In genomic region chr5:670396-671270, GRCh38 we compare ENCODE assay signal across 12 cellular contexts. TPM values are rescaled to one million over a fixed set of nuclear protein-coding genes. Genes with fewer than 3 reads are reported as not detected.
A peak's percentile ranks its signal among the peaks of the same experiment; 100 is the strongest.
DNase-seq lines count a peak whose midpoint lies in the region; TF ChIP-seq lines count a peak whose summit lies in the region.
"Had no signal": no experiment of that assay in that cellular context is flagged by ENCODE, and none has a peak within 500 bp of the region (broad histone marks: within the 10 kb centered on the region; RNA-seq: fewer than 3 reads in every experiment).

No MANE protein-coding gene starts in this region.

- H3K27me3 Mint-ChIP-seq in activated naive CD4-positive, alpha-beta T cell treated with anti-CD3 and anti-CD28 coated beads, Interleukin-2, amount 10 ng/mL, durations not matched to agents 7 days and 5 days = peaks cover 33% of the 10 kb centered on the region
- peaks cover 5% of the 10 kb centered on the region for H3K27me3 Mint-ChIP-seq in activated CD4-positive, alpha-beta T cell treated with anti-CD3 and anti-CD28 coated beads, Interleukin-2, amount 10 ng/mL, durations not matched to agents 24 days and 14 days
- peaks cover 0 to 6% of the 10 kb centered on the region in 2 donors for H3K27me3 Mint-ChIP-seq in CD8-positive, alpha-beta memory T cell

- POLR2A ChIA-PET in CD8-positive, alpha-beta memory T cell (lab: Charles Lee) = no interaction called here

- peaks cover 4% of the 10 kb centered on the region for H3K4me1 Mint-ChIP-seq in activated naive CD4-positive, alpha-beta T cell treated with anti-CD3 and anti-CD28 coated beads, Interleukin-2, amount 10 ng/mL, durations not matched to agents 7 days and 5 days
- H3K4me1 Mint-ChIP-seq in activated CD4-positive, alpha-beta T cell treated with anti-CD3 and anti-CD28 coated beads, Interleukin-2, amount 10 ng/mL, durations not matched to agents 24 days and 14 days = peaks cover 3% of the 10 kb centered on the region
- peaks cover 11 to 25% (median 15%) of the 10 kb centered on the region in 3 donors for H3K4me1 Mint-ChIP-seq in CD8-positive, alpha-beta memory T cell

- TF ChIP-seq POLR2A in esophagus muscularis mucosa (IDR thresholded peaks at IDR 0.05; ENCODE audit: low read depth) = no peak

- peaks cover 7% of the 10 kb centered on the region for H3K36me3 Mint-ChIP-seq in activated naive CD4-positive, alpha-beta T cell treated with anti-CD3 and anti-CD28 coated beads, Interleukin-2, amount 10 ng/mL, durations not matched to agents 7 days and 5 days
- H3K36me3 Mint-ChIP-seq in activated CD4-positive, alpha-beta T cell treated with anti-CD3 and anti-CD28 coated beads, Interleukin-2, amount 10 ng/mL, durations not matched to agents 24 days and 14 days (ENCODE audit: low read depth) = peaks cover 9% of the 10 kb centered on the region
- peaks cover 0 to 9% (median 4%) of the 10 kb centered on the region in 3 donors for H3K36me3 Mint-ChIP-seq in CD8-positive, alpha-beta memory T cell

- peaks cover 4% of the 10 kb centered on the region; the same call in 1 of the 2 replicates for H3K36me3 ChIP-seq in Karpas-422 (ENCODE audit: insufficient read depth, low read length)
- peaks cover 0 to 10% (median 8%) of the 10 kb centered on the region in 4 donors for H3K36me3 ChIP-seq in esophagus muscularis mucosa
- H3K36me3 ChIP-seq in stomach smooth muscle (ENCODE audit: control insufficient read depth in 2 of 2, insufficient read depth in 2 of 2, low read length in 2 of 2) = no peaks in the 10 kb centered on the region
- no peaks in the 10 kb centered on the region for H3K36me3 ChIP-seq in CD8-positive, alpha-beta memory T cell (ENCODE audit: insufficient read depth, low read length)

- H4K20me1 ChIP-seq in Karpas-422 (ENCODE audit: insufficient read depth, low read depth, low read length) = peaks cover 32% of the 10 kb centered on the region

- WGBS in esophagus muscularis mucosa = 70% methylated on average over 28 of the region's 33 CpGs

- CTCF ChIA-PET in activated naive CD4-positive, alpha-beta T cell treated with anti-CD3 and anti-CD28 coated beads, Interleukin-2, amount 10 ng/mL, durations not matched to agents 7 days and 5 days (lab: Charles Lee) = interaction anchor here (1.0 to 3.3 kb wide), 7 partner anchors 14 to 232 kb away, joined by 3 to 16 read pairs (median 4); no protein-coding TSS in a partner anchor
- CTCF ChIA-PET in CD8-positive, alpha-beta memory T cell (lab: Charles Lee) = interaction anchor here (1.0 to 6.6 kb wide), 6 partner anchors 30 to 244 kb away, joined by 3 to 62 read pairs (median 3); partner anchors contain the start of genes BRD9 and TRIP13

- no peaks in the 10 kb centered on the region for H3K9me2 ChIP-seq in Karpas-422 (replicated peaks; ENCODE audit: insufficient read depth, low read length)

- intact Hi-C loops in esophagus muscularis mucosa (cut with DNase I) = loop anchor here (5.0 to 10.0 kb wide), 2 partner anchors 94 to 232 kb away; no protein-coding TSS in a partner anchor
- intact Hi-C loops in activated CD4-positive, alpha-beta T cell treated with anti-CD3 and anti-CD28 coated beads, Interleukin-2, amount 10 ng/mL, durations not matched to agents 24 days and 14 days (cut with micrococcal nuclease) = loop anchor here (2.0 kb wide), 1 partner anchor 232 kb away; no protein-coding TSS in a partner anchor

- H3K4me1 ChIP-seq in Karpas-422 (ENCODE audit: low read length) (peaks cover 21% of the 10 kb centered on the region), esophagus muscularis mucosa (peaks cover 47 to 87% (median 80%) of the 10 kb centered on the region in 4 donors), stomach smooth muscle (ENCODE audit: control insufficient read depth, insufficient read depth, low read length) (peaks cover 79% of the 10 kb centered on the region)
- peaks cover 23% of the 10 kb centered on the region for H3K4me1 ChIP-seq in CD8-positive, alpha-beta memory T cell (ENCODE audit: insufficient read depth, low read length)

- in situ Hi-C loops in G401 (cut with HindIII; ENCODE audit: low sequenced_read_pairs) = loop anchor here (25.0 kb wide), 1 partner anchor 242 kb away; no protein-coding TSS in a partner anchor

- no peaks in the 10 kb centered on the region for H3K79me2 ChIP-seq in Karpas-422 (ENCODE audit: low read length)

- no peak for TF ChIP-seq EP300 in esophagus muscularis mucosa (IDR thresholded peaks at IDR 0.05)

- no peak overlapping the region for H2AFZ ChIP-seq in Karpas-422 (ENCODE audit: low read length)
- H2AFZ ChIP-seq: GM23338, PC-9 had no signal

- H3K9me3 ChIP-seq in Karpas-422 (ENCODE audit: low read length) = no peaks in the 10 kb centered on the region
- no peaks in the 10 kb centered on the region for H3K9me3 ChIP-seq in esophagus muscularis mucosa
- no peaks in the 10 kb centered on the region for H3K9me3 ChIP-seq in stomach smooth muscle (ENCODE audit: control insufficient read depth in 2 of 2, low read length in 2 of 2)
- no peaks in the 10 kb centered on the region for H3K9me3 ChIP-seq in CD8-positive, alpha-beta memory T cell (ENCODE audit: low read length)

- no peak overlapping the region for H3K4me3 ChIP-seq in Karpas-422 (ENCODE audit: low read length)
- H3K4me3 ChIP-seq in esophagus muscularis mucosa = no peak overlapping the region
- no peak overlapping the region for H3K4me3 ChIP-seq in stomach smooth muscle (ENCODE audit: low read length in 2 of 2)
- no peak overlapping the region for H3K4me3 ChIP-seq in CD8-positive, alpha-beta memory T cell (ENCODE audit: low read length)
- H3K4me3 ChIP-seq: GM23338 had no signal

- no peak overlapping the region for H3K4me3 Mint-ChIP-seq in activated naive CD4-positive, alpha-beta T cell treated with anti-CD3 and anti-CD28 coated beads, Interleukin-2, amount 10 ng/mL, durations not matched to agents 7 days and 5 days
- no peak overlapping the region for H3K4me3 Mint-ChIP-seq in activated CD4-positive, alpha-beta T cell treated with anti-CD3 and anti-CD28 coated beads, Interleukin-2, amount 10 ng/mL, durations not matched to agents 24 days and 14 days
- H3K4me3 Mint-ChIP-seq in CD8-positive, alpha-beta memory T cell = no peak overlapping the region
- H3K4me3 Mint-ChIP-seq: activated CD4-positive, alpha-beta memory T cell treated with anti-CD3 and anti-CD28 coated beads, Interleukin-2, amount 10 ng/mL, durations not matched to agents 7 days and 5 days; GM23338 had no signal

- DNase-seq in activated naive CD4-positive, alpha-beta T cell treated with anti-CD3 and anti-CD28 coated beads, Interleukin-2, amount 10 ng/mL, durations not matched to agents 7 days and 5 days = peak; percentile 17
- no peak for DNase-seq in activated naive CD4-positive, alpha-beta T cell treated with Interleukin-2 at 50 U/mL for 16 hours
- DNase-seq in Karpas-422 = peak; percentile 52
- DNase-seq in esophagus muscularis mucosa (ENCODE audit: extremely low spot score) = no peak
- DNase-seq in activated CD4-positive, alpha-beta T cell treated with anti-CD3 and anti-CD28 coated beads, Interleukin-2, amount 10 ng/mL, durations not matched to agents 24 days and 14 days = no peak
- DNase-seq in CD8-positive, alpha-beta memory T cell = no peak
- DNase-seq in G401 (ENCODE audit: low spot score) = no peak

- no peak for TF ChIP-seq CTCF in esophagus muscularis mucosa (IDR thresholded peaks at IDR 0.05)

- no peak overlapping the region for H3K27ac Mint-ChIP-seq in activated naive CD4-positive, alpha-beta T cell treated with anti-CD3 and anti-CD28 coated beads, Interleukin-2, amount 10 ng/mL, durations not matched to agents 7 days and 5 days
- no peak overlapping the region for H3K27ac Mint-ChIP-seq in activated CD4-positive, alpha-beta T cell treated with anti-CD3 and anti-CD28 coated beads, Interleukin-2, amount 10 ng/mL, durations not matched to agents 24 days and 14 days
- peak overlapping the region in 2 of 8 donors; percentile 58 to 74 for H3K27ac Mint-ChIP-seq in CD8-positive, alpha-beta memory T cell
- H3K27ac Mint-ChIP-seq: activated CD4-positive, alpha-beta memory T cell treated with anti-CD3 and anti-CD28 coated beads, Interleukin-2, amount 10 ng/mL, durations not matched to agents 7 days and 5 days; GM23338 had no signal

- H3K27ac ChIP-seq in Karpas-422 (ENCODE audit: low read length) (no peak overlapping the region), esophagus muscularis mucosa (replicated peaks in 1 of 4) (peak overlapping the region; percentile 75 to 81 (median 76)), stomach smooth muscle (ENCODE audit: low read length) (peak overlapping the region; percentile 66)
- H3K27ac ChIP-seq in CD8-positive, alpha-beta memory T cell (ENCODE audit: low read depth, low read length) = no peak overlapping the region
- H3K27ac ChIP-seq: HL-60, PC-9 had no signal

- no peaks in the 10 kb centered on the region for H3K9me3 Mint-ChIP-seq in activated naive CD4-positive, alpha-beta T cell treated with anti-CD3 and anti-CD28 coated beads, Interleukin-2, amount 10 ng/mL, durations not matched to agents 7 days and 5 days
- H3K9me3 Mint-ChIP-seq in activated CD4-positive, alpha-beta T cell treated with anti-CD3 and anti-CD28 coated beads, Interleukin-2, amount 10 ng/mL, durations not matched to agents 24 days and 14 days = no peaks in the 10 kb centered on the region
- no peaks in the 10 kb centered on the region for H3K9me3 Mint-ChIP-seq in CD8-positive, alpha-beta memory T cell
- H3K9me3 Mint-ChIP-seq: activated CD4-positive, alpha-beta memory T cell treated with anti-CD3 and anti-CD28 coated beads, Interleukin-2, amount 10 ng/mL, durations not matched to agents 7 days and 5 days had no signal

- no peak overlapping the region for H3K4me2 ChIP-seq in Karpas-422 (ENCODE audit: low read depth, low read length, poor library complexity, severe bottlenecking)
- H3K4me2 ChIP-seq: GM23338 had no signal

- H3K27me3 ChIP-seq in Karpas-422 (ENCODE audit: low read length) (no peaks in the 10 kb centered on the region), esophagus muscularis mucosa (no peaks in the 10 kb centered on the region), stomach smooth muscle (ENCODE audit: control insufficient read depth in 1 of 2, insufficient read depth in 2 of 2, low read length in 2 of 2) (no peaks in the 10 kb centered on the region)
- no peaks in the 10 kb centered on the region for H3K27me3 ChIP-seq in CD8-positive, alpha-beta memory T cell (ENCODE audit: insufficient read depth, low read length, poor library complexity, severe bottlenecking)

- H3K9ac ChIP-seq in Karpas-422 (ENCODE audit: low read length) (no peak overlapping the region), stomach smooth muscle (ENCODE audit: low read length in 2 of 2) (no peak overlapping the region)

RNA-seq across cellular contexts. Expression of gene TPPP, which starts 22.5 kb away (rescaled TPM):
- 1.6 and 1.8 TPM in 2 replicates for total RNA-seq in Karpas-422 (2014; rRNA removed; shearing (Covaris generic); ENCODE audit: low replicate concordance)
- 10 to 100 TPM; 19.5 to 45.7 (median 34.5) TPM for total RNA-seq in esophagus muscularis mucosa
- total RNA-seq in activated CD4-positive, alpha-beta T cell treated with anti-CD3 and anti-CD28 coated beads, Interleukin-2, amount 10 ng/mL, durations not matched to agents 24 days and 14 days = 0.07 TPM in 1 of 2 replicates, not detected in the other
- total RNA-seq in CD8-positive, alpha-beta memory T cell = under 1 TPM; 0.37 to 0.38 TPM
- 0.79 TPM for polyA plus RNA-seq in CD8-positive, alpha-beta memory T cell
- 0.62 and 1.2 TPM in 2 replicates for total RNA-seq in G401 (2014; rRNA removed; shearing (Covaris generic))

RNA-seq across cellular contexts. Expression of gene CEP72, which starts 58.5 kb away (rescaled TPM):
- 14.6 and 22.8 TPM in 2 replicates for total RNA-seq in Karpas-422 (2014; rRNA removed; shearing (Covaris generic); ENCODE audit: low replicate concordance)
- 1 to 10 TPM in 3 of 4 donors, under 1 TPM in 1; 0.83 to 1.8 (median 1.5) TPM for total RNA-seq in esophagus muscularis mucosa
- total RNA-seq in activated CD4-positive, alpha-beta T cell treated with anti-CD3 and anti-CD28 coated beads, Interleukin-2, amount 10 ng/mL, durations not matched to agents 24 days and 14 days = 33.2 and 36.0 TPM in 2 replicates
- total RNA-seq in CD8-positive, alpha-beta memory T cell = 10 to 100 TPM; 20.0 to 21.0 TPM
- 4.2 TPM for polyA plus RNA-seq in CD8-positive, alpha-beta memory T cell
- total RNA-seq in G401 (2014; rRNA removed; shearing (Covaris generic)) = 13.9 and 14.5 TPM in 2 replicates

Comparison
In these comparisons a context has a peak if more than half of its experiments do, and no peak if none do; other contexts are left out.
1. DNase-seq: peak in activated naive CD4-positive, alpha-beta T cell treated with anti-CD3 and anti-CD28 coated beads, Interleukin-2, amount 10 ng/mL, durations not matched to agents 7 days and 5 days (single experiment) and Karpas-422 (single experiment); none in activated naive CD4-positive, alpha-beta T cell treated with Interleukin-2 at 50 U/mL for 16 hours (single experiment), esophagus muscularis mucosa (single experiment), activated CD4-positive, alpha-beta T cell treated with anti-CD3 and anti-CD28 coated beads, Interleukin-2, amount 10 ng/mL, durations not matched to agents 24 days and 14 days (single experiment), CD8-positive, alpha-beta memory T cell (0 of 5) and G401 (single experiment).
2. H3K27ac ChIP-seq: peak in esophagus muscularis mucosa (4 of 4) and stomach smooth muscle (single experiment); none in Karpas-422 (single experiment) and CD8-positive, alpha-beta memory T cell (single experiment).